ENCODE assay signal across 1 cellular context in genomic region chr16:87608400-87608985, GRCh38.
TF ChIP-seq lines count a peak whose summit lies in the region.

No MANE protein-coding gene starts in this region.

TF ChIP-seq in HepG2, 621 proteins besides CTCF, POLR2A, EP300 and RAD21 (continued from another document and continues in another):
- TF ChIP-seq, protein P1, sequence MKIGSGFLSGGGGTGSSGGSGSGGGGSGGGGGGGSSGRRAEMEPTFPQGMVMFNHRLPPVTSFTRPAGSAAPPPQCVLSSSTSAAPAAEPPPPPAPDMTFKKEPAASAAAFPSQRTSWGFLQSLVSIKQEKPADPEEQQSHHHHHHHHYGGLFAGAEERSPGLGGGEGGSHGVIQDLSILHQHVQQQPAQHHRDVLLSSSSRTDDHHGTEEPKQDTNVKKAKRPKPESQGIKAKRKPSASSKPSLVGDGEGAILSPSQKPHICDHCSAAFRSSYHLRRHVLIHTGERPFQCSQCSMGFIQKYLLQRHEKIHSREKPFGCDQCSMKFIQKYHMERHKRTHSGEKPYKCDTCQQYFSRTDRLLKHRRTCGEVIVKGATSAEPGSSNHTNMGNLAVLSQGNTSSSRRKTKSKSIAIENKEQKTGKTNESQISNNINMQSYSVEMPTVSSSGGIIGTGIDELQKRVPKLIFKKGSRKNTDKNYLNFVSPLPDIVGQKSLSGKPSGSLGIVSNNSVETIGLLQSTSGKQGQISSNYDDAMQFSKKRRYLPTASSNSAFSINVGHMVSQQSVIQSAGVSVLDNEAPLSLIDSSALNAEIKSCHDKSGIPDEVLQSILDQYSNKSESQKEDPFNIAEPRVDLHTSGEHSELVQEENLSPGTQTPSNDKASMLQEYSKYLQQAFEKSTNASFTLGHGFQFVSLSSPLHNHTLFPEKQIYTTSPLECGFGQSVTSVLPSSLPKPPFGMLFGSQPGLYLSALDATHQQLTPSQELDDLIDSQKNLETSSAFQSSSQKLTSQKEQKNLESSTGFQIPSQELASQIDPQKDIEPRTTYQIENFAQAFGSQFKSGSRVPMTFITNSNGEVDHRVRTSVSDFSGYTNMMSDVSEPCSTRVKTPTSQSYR (CRISPR knock-in tag; IDR thresholded peaks at IDR 0.05; ENCODE audit: borderline replicate concordance) = peak; percentile 58; the same call in 1 of the 2 replicates
- no peak for TF ChIP-seq KDM3A (CRISPR knock-in tag; IDR thresholded peaks at IDR 0.05; ENCODE audit: low read depth)
- peak; percentile 59; the same call in 1 of the 2 replicates for TF ChIP-seq SP4 (CRISPR knock-in tag; IDR thresholded peaks at IDR 0.05)
- peak; percentile 64; the same call in 1 of the 2 replicates for TF ChIP-seq MIER3 (CRISPR knock-in tag; IDR thresholded peaks at IDR 0.05; ENCODE audit: borderline replicate concordance)
- TF ChIP-seq SMAD1 (CRISPR knock-in tag; IDR thresholded peaks at IDR 0.05; ENCODE audit: borderline replicate concordance, low read depth) = no peak
- peak; percentile 96; the same call in 1 of the 2 replicates for TF ChIP-seq AHR (CRISPR knock-in tag; IDR thresholded peaks at IDR 0.05)
- TF ChIP-seq CREB1 (IDR thresholded peaks at IDR 0.05) = no peak
- TF ChIP-seq CREB1 (CRISPR knock-in tag; IDR thresholded peaks at IDR 0.05) = no peak
- TF ChIP-seq ZNF883 (CRISPR knock-in tag; IDR thresholded peaks at IDR 0.05; ENCODE audit: not compliant biosample characterization) = peak; percentile 57
- TF ChIP-seq ZNF549 (CRISPR knock-in tag; IDR thresholded peaks at IDR 0.05) = no peak
- TF ChIP-seq ZNF547 (CRISPR knock-in tag; IDR thresholded peaks at IDR 0.05) = peak; percentile 72
- TF ChIP-seq GTF2F1 (IDR thresholded peaks at IDR 0.05; ENCODE audit: low read length) = 0 out of 2 replicates have a peak, but pooled peaks have one; percentile 36
- TF ChIP-seq HDAC2 (CRISPR knock-in tag; IDR thresholded peaks at IDR 0.05) = peak; percentile 76; the same call in 1 of the 2 replicates
- no peak for TF ChIP-seq POLR2AphosphoS5 (IDR thresholded peaks at IDR 0.05; ENCODE audit: low read depth, low read length)
- TF ChIP-seq, protein P2, sequence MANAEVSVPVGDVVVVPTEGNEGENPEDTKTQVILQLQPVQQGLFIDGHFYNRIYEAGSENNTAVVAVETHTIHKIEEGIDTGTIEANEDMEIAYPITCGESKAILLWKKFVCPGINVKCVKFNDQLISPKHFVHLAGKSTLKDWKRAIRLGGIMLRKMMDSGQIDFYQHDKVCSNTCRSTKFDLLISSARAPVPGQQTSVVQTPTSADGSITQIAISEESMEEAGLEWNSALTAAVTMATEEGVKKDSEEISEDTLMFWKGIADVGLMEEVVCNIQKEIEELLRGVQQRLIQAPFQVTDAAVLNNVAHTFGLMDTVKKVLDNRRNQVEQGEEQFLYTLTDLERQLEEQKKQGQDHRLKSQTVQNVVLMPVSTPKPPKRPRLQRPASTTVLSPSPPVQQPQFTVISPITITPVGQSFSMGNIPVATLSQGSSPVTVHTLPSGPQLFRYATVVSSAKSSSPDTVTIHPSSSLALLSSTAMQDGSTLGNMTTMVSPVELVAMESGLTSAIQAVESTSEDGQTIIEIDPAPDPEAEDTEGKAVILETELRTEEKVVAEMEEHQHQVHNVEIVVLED (CRISPR knock-in tag; IDR thresholded peaks at IDR 0.05; ENCODE audit: borderline replicate concordance) = no peak
- no peak for TF ChIP-seq RAD51 (IDR thresholded peaks at IDR 0.05; ENCODE audit: borderline replicate concordance)
- no peak for TF ChIP-seq CERS6 (CRISPR knock-in tag; IDR thresholded peaks at IDR 0.05)
- TF ChIP-seq ZNF772 (CRISPR knock-in tag; IDR thresholded peaks at IDR 0.05) = no peak; the same call in 1 of the 2 replicates
- TF ChIP-seq AGO1 (IDR thresholded peaks at IDR 0.05; ENCODE audit: low read depth, low read length, poor library complexity, severe bottlenecking) = no peak
- TF ChIP-seq TFDP2 (CRISPR knock-in tag; IDR thresholded peaks at IDR 0.05) = no peak
- no peak for TF ChIP-seq CENPT (CRISPR knock-in tag; IDR thresholded peaks at IDR 0.05; ENCODE audit: low read depth)
- TF ChIP-seq ZNF773 (CRISPR knock-in tag; IDR thresholded peaks at IDR 0.05; ENCODE audit: borderline replicate concordance) = peak; percentile 93
- TF ChIP-seq MIER2 (CRISPR knock-in tag; IDR thresholded peaks at IDR 0.05) = peak; percentile 99
- peak; percentile 42; the same call in 1 of the 2 replicates for TF ChIP-seq FOXK1 (CRISPR knock-in tag; IDR thresholded peaks at IDR 0.05; ENCODE audit: borderline replicate concordance, low read depth)
- no peak for TF ChIP-seq HIC2 (CRISPR knock-in tag; IDR thresholded peaks at IDR 0.05; ENCODE audit: low read depth)
- no peak for TF ChIP-seq DPF2 (CRISPR knock-in tag; IDR thresholded peaks at IDR 0.05; ENCODE audit: borderline replicate concordance, low read depth)
- TF ChIP-seq MYPOP (CRISPR knock-in tag; IDR thresholded peaks at IDR 0.05) = peak; percentile 56; the same call in 1 of the 2 replicates
- peak; percentile 78; the same call in 1 of the 2 replicates for TF ChIP-seq ZNF546 (CRISPR knock-in tag; conservative IDR thresholded peaks at IDR 0.05)
- no peak for TF ChIP-seq NCOA1 (CRISPR knock-in tag; IDR thresholded peaks at IDR 0.05)
- TF ChIP-seq IRF2 (CRISPR knock-in tag; IDR thresholded peaks at IDR 0.05) = peak; percentile 78; the same call in 1 of the 2 replicates
- TF ChIP-seq MED13 (CRISPR knock-in tag; IDR thresholded peaks at IDR 0.05) = no peak
- TF ChIP-seq ZBTB7A (CRISPR knock-in tag; IDR thresholded peaks at IDR 0.05) = no peak
- peak; percentile 42; the same call in 1 of the 2 replicates for TF ChIP-seq ZNF724P (CRISPR knock-in tag; IDR thresholded peaks at IDR 0.05; ENCODE audit: borderline replicate concordance)
- no peak for TF ChIP-seq CENPX (CRISPR knock-in tag; IDR thresholded peaks at IDR 0.05)
- peak; percentile 57; the same call in 1 of the 2 replicates for TF ChIP-seq ZNF782 (CRISPR knock-in tag; IDR thresholded peaks at IDR 0.05; ENCODE audit: borderline replicate concordance)
- TF ChIP-seq ZNF761 (CRISPR knock-in tag; conservative IDR thresholded peaks at IDR 0.05) = 0 out of 2 replicates have a peak, but pooled peaks have one; percentile 66
- TF ChIP-seq ZNF253 (CRISPR knock-in tag; IDR thresholded peaks at IDR 0.05; ENCODE audit: borderline replicate concordance) = peak; percentile 65; the same call in 1 of the 2 replicates
- TF ChIP-seq CBFB (CRISPR knock-in tag; IDR thresholded peaks at IDR 0.05) = no peak
- TF ChIP-seq SRF (IDR thresholded peaks at IDR 0.05; ENCODE audit: low read depth, low read length) = no peak
- no peak for TF ChIP-seq ZFP90 (CRISPR knock-in tag; IDR thresholded peaks at IDR 0.05; ENCODE audit: borderline replicate concordance)
- TF ChIP-seq NPAS2 (CRISPR knock-in tag; IDR thresholded peaks at IDR 0.05; ENCODE audit: borderline replicate concordance) = no peak
- TF ChIP-seq ZNF121 (CRISPR knock-in tag; IDR thresholded peaks at IDR 0.05) = peak; percentile 24; the same call in 1 of the 2 replicates
- TF ChIP-seq ZNF589 (CRISPR knock-in tag; conservative IDR thresholded peaks at IDR 0.05) = 0 out of 2 replicates have a peak, but pooled peaks have one; percentile 36
- 0 out of 2 replicates have a peak, but pooled peaks have one; percentile 25 for TF ChIP-seq NFYC (CRISPR knock-in tag; IDR thresholded peaks at IDR 0.05)
- TF ChIP-seq TIGD3 (CRISPR knock-in tag; IDR thresholded peaks at IDR 0.05; ENCODE audit: borderline replicate concordance) = 0 out of 2 replicates have a peak, but pooled peaks have one; percentile 82
- TF ChIP-seq ZNF768 (CRISPR knock-in tag; IDR thresholded peaks at IDR 0.05) = peak; percentile 64; the same call in 1 of the 2 replicates
- peak; percentile 36; the same call in 1 of the 2 replicates for TF ChIP-seq GATAD2A (CRISPR knock-in tag; IDR thresholded peaks at IDR 0.05)
- 0 out of 2 replicates have a peak, but pooled peaks have one; percentile 64 for TF ChIP-seq ZNF674 (CRISPR knock-in tag; IDR thresholded peaks at IDR 0.05; ENCODE audit: low read depth)
- TF ChIP-seq ZNF572 (CRISPR knock-in tag; IDR thresholded peaks at IDR 0.05) = no peak
- TF ChIP-seq SALL2 (CRISPR knock-in tag; IDR thresholded peaks at IDR 0.05) = no peak
- TF ChIP-seq ZSCAN21 (CRISPR knock-in tag; IDR thresholded peaks at IDR 0.05; ENCODE audit: borderline replicate concordance) = peak; percentile 89
- 0 out of 2 replicates have a peak, but pooled peaks have one; percentile 11 for TF ChIP-seq ZNF652 (CRISPR knock-in tag; IDR thresholded peaks at IDR 0.05; ENCODE audit: borderline replicate concordance, low read depth)
- TF ChIP-seq SRSF9 (IDR thresholded peaks at IDR 0.05; ENCODE audit: borderline replicate concordance, insufficient read depth, low read depth, low read length, poor library complexity, severe bottlenecking) = no peak
- no peak for TF ChIP-seq TBP (CRISPR knock-in tag; IDR thresholded peaks at IDR 0.05)
- TF ChIP-seq ZNF781 (CRISPR knock-in tag; IDR thresholded peaks at IDR 0.05; ENCODE audit: borderline replicate concordance, not compliant biosample characterization) = peak; percentile 96
- no peak for TF ChIP-seq ZNF737 (CRISPR knock-in tag; IDR thresholded peaks at IDR 0.05; ENCODE audit: borderline replicate concordance)
- peak; percentile 92 for TF ChIP-seq HMGXB3 (CRISPR knock-in tag; IDR thresholded peaks at IDR 0.05; ENCODE audit: borderline replicate concordance)
